In genomic region chr18:27887711-27888495, GRCh38 we compare ENCODE assay signal across 23 cellular contexts.
DNase-seq lines count a peak whose midpoint lies in the region; ATAC-seq and FAIRE-seq lines count a peak whose summit lies in the region.
"Had no signal": no experiment of that assay in that cellular context is flagged by ENCODE, and none has a peak within 500 bp of the region (broad histone marks: within the 10 kb centered on the region; RNA-seq: fewer than 3 reads in every experiment).

No MANE protein-coding gene starts in this region.

- FAIRE-seq in urothelium cell line (lab: Jason Lieb, UNC): no peak
- FAIRE-seq: frontal cortex, pancreas had no signal

- no peaks in the 10 kb centered on the region for H3K36me3 Mint-ChIP-seq in T-helper 2 cell treated with Interferon-gamma antibody and Interleukin-4, amounts not matched to agents 5 μg/mL and 100 μg/mL, for 36 hours (ENCODE audit: low read depth)
- H3K36me3 Mint-ChIP-seq: activated naive CD8-positive, alpha-beta T cell; naive thymus-derived CD4-positive, alpha-beta T cell; T-cell had no signal

- peak; percentile 41 for DNase-seq in HCEC 1CT
- peak in 1 of 2 experiments; percentile 71 for DNase-seq in SJSA1 (ENCODE audit: low read depth in 1 of 2, low spot score in 2 of 2)
- peak; percentile 35 for DNase-seq in glomerular visceral epithelial cell (ENCODE audit: extremely low spot score)
- peak; percentile 2 for DNase-seq in urothelium cell line (ENCODE audit: low spot score)
- no peak for DNase-seq in aorta
- no peak for DNase-seq in T-helper 2 cell treated with Interferon-gamma antibody and Interleukin-4, amounts not matched to agents 5 μg/mL and 100 μg/mL, for 36 hours (ENCODE audit: low spot score)
- no peak for DNase-seq in NOMO-1 treated with dmso at 0.1 percent for 144 hours (lab: John Stamatoyannopoulos, UW; ENCODE audit: unreplicated experiment)
- DNase-seq: activated CD4-positive, alpha-beta T cell treated with anti-CD3 and anti-CD28 coated beads, Interleukin-2, amount 10 ng/mL, durations not matched to agents 24 days and 14 days; dermis blood vessel endothelial cell; DND-41; H9; left colon; mesendoderm; MG63; naive thymus-derived CD4-positive, alpha-beta T cell; NCI-H1436; NCI-H2171; pancreas; Right ventricle myocardium superior; T-cell had no signal

- no peaks in the 10 kb centered on the region for H3K27me3 ChIP-seq in SJSA1 (replicated peaks)
- no peaks in the 10 kb centered on the region for H3K27me3 ChIP-seq in aorta (ENCODE audit: control insufficient read depth in 1 of 2, insufficient read depth in 2 of 2, low read length in 1 of 2)
- H3K27me3 ChIP-seq: MG63, pancreas had no signal

- WGBS in aorta, 2 donors: 37 to 71% methylated on average over 2 of the region's 2 CpGs

- H3K9me3 ChIP-seq in SJSA1 (replicated peaks) (no peaks in the 10 kb centered on the region), aorta (ENCODE audit: control insufficient read depth, low read length) (no peaks in the 10 kb centered on the region)
- H3K9me3 ChIP-seq: MG63, pancreas had no signal

- H3K27ac ChIP-seq in SJSA1 (peak overlapping the region; percentile 77), aorta (ENCODE audit: low read depth in 1 of 2, low read length in 2 of 2) (no peak overlapping the region)
- H3K27ac ChIP-seq: pancreas had no signal

- no peak for ATAC-seq in aorta (ENCODE audit: low FRiP score)
- ATAC-seq: left colon; naive thymus-derived CD4-positive, alpha-beta T cell; pancreas; sciatic nerve; T-cell had no signal

- intact Hi-C loops in aorta (cut with DNase I): no loop called here

- H3K4me1 Mint-ChIP-seq in T-helper 2 cell treated with Interferon-gamma antibody and Interleukin-4, amounts not matched to agents 5 μg/mL and 100 μg/mL, for 36 hours (ENCODE audit: low read depth): no peaks in the 10 kb centered on the region
- H3K4me1 Mint-ChIP-seq: activated CD4-positive, alpha-beta T cell treated with anti-CD3 and anti-CD28 coated beads, Interleukin-2, amount 10 ng/mL, durations not matched to agents 24 days and 14 days; H9; naive thymus-derived CD4-positive, alpha-beta T cell; T-cell had no signal

- no peak overlapping the region for H3K4me3 ChIP-seq in SJSA1
- no peak overlapping the region for H3K4me3 ChIP-seq in aorta (ENCODE audit: low read length in 2 of 2)
- H3K4me3 ChIP-seq: MG63, pancreas had no signal

- H3K4me1 ChIP-seq in SJSA1 (replicated peaks) (peaks cover 26% of the 10 kb centered on the region), aorta (ENCODE audit: control insufficient read depth in 1 of 2, insufficient read depth in 2 of 2, low read length in 2 of 2) (no peaks in the 10 kb centered on the region)
- H3K4me1 ChIP-seq: pancreas had no signal

- peaks cover 5% of the 10 kb centered on the region for H3K9me3 Mint-ChIP-seq in T-helper 2 cell treated with Interferon-gamma antibody and Interleukin-4, amounts not matched to agents 5 μg/mL and 100 μg/mL, for 36 hours
- H3K9me3 Mint-ChIP-seq: activated CD4-positive, alpha-beta T cell treated with anti-CD3 and anti-CD28 coated beads, Interleukin-2, amount 10 ng/mL, durations not matched to agents 24 days and 14 days; H9 had no signal

- H3K27me3 Mint-ChIP-seq in T-helper 2 cell treated with Interferon-gamma antibody and Interleukin-4, amounts not matched to agents 5 μg/mL and 100 μg/mL, for 36 hours (ENCODE audit: low read depth): no peaks in the 10 kb centered on the region
- H3K27me3 Mint-ChIP-seq: activated CD4-positive, alpha-beta T cell treated with anti-CD3 and anti-CD28 coated beads, Interleukin-2, amount 10 ng/mL, durations not matched to agents 24 days and 14 days; activated naive CD8-positive, alpha-beta T cell; naive thymus-derived CD4-positive, alpha-beta T cell; T-cell had no signal

- H3K27ac Mint-ChIP-seq in T-helper 2 cell treated with Interferon-gamma antibody and Interleukin-4, amounts not matched to agents 5 μg/mL and 100 μg/mL, for 36 hours: no peak overlapping the region
- H3K27ac Mint-ChIP-seq: activated CD4-positive, alpha-beta T cell treated with anti-CD3 and anti-CD28 coated beads, Interleukin-2, amount 10 ng/mL, durations not matched to agents 24 days and 14 days; activated naive CD8-positive, alpha-beta T cell; H9; naive thymus-derived CD4-positive, alpha-beta T cell; T-cell had no signal

- no peak overlapping the region for H3K4me3 Mint-ChIP-seq in T-helper 2 cell treated with Interferon-gamma antibody and Interleukin-4, amounts not matched to agents 5 μg/mL and 100 μg/mL, for 36 hours
- H3K4me3 Mint-ChIP-seq: activated CD4-positive, alpha-beta T cell treated with anti-CD3 and anti-CD28 coated beads, Interleukin-2, amount 10 ng/mL, durations not matched to agents 24 days and 14 days; activated naive CD8-positive, alpha-beta T cell; H9; naive thymus-derived CD4-positive, alpha-beta T cell; T-cell had no signal

- H3K36me3 ChIP-seq in SJSA1 (no peaks in the 10 kb centered on the region), aorta (ENCODE audit: control insufficient read depth in 1 of 2, insufficient read depth in 2 of 2, low read length in 1 of 2) (no peaks in the 10 kb centered on the region)
- H3K36me3 ChIP-seq: MG63, pancreas had no signal

Comparison
In these comparisons a context has a peak if more than half of its experiments do, and no peak if none do; other contexts are left out.
1. DNase-seq: peak in HCEC 1CT (single experiment), glomerular visceral epithelial cell (single experiment) and urothelium cell line (single experiment); none in aorta (0 of 2), T-helper 2 cell treated with Interferon-gamma antibody and Interleukin-4, amounts not matched to agents 5 μg/mL and 100 μg/mL, for 36 hours (single experiment) and NOMO-1 treated with dmso at 0.1 percent for 144 hours (single experiment).